In genomic region chr6:23175391-23175790, GRCh38 we compare ENCODE assay signal across 20 cellular contexts.
DNase-seq lines count a peak whose midpoint lies in the region; TF ChIP-seq lines count a peak whose summit lies in the region.
"Had no signal": no experiment of that assay in that cellular context is flagged by ENCODE, and none has a peak within 500 bp of the region (broad histone marks: within the 10 kb centered on the region; RNA-seq: fewer than 3 reads in every experiment).

No MANE protein-coding gene starts in this region.

- DNase-seq in AG04450 (ENCODE audit: low read depth, low spot score) = no peak
- peak; percentile 49 for DNase-seq in GM04504 (ENCODE audit: low read depth)
- peak; percentile 46 for DNase-seq in iris pigment epithelial cell (ENCODE audit: low read depth)
- DNase-seq in hepatic stellate cell (ENCODE audit: low spot score) = no peak
- no peak for DNase-seq in SK-N-DZ (ENCODE audit: low spot score)
- DNase-seq in A172 (ENCODE audit: low spot score) = no peak
- DNase-seq in NCI-H1417 (lab: John Stamatoyannopoulos, UW) = no peak
- DNase-seq: activated CD4-positive, alpha-beta T cell treated with anti-CD3 and anti-CD28 coated beads, Interleukin-2, amount 50 U/mL, for 1 hour; activated T-cell treated with anti-CD3 and anti-CD28 coated beads for 4 hours; effector memory CD4-positive, alpha-beta T cell; left lung; NCI-H2081 treated with DMSO at 0.1 percent for 48 hours; NCI-H526 treated with DMSO at 0.1 percent for 48 hours; occipital lobe; sigmoid colon; stimulated activated CD4-positive, alpha-beta T cell treated with anti-CD3 and anti-CD28 coated beads, Interleukin-4, amount 100 ng/mL, for 24 hours had no signal

- peaks cover 16 to 54% (median 27%) of the 10 kb centered on the region in 5 experiments for H3K9me3 Mint-ChIP-seq in brain

- CTCF ChIA-PET in AG04450 (lab: Charles Lee) = interaction anchor here (0.6 to 0.8 kb wide), 2 partner anchors 171 to 425 kb away, joined by 3 read pairs; no protein-coding TSS in a partner anchor

- peaks cover 20% of the 10 kb centered on the region for H3K36me3 Mint-ChIP-seq in brain
- H3K36me3 Mint-ChIP-seq: activated naive CD4-positive, alpha-beta T cell treated with anti-CD3 and anti-CD28 coated beads, Interleukin-2, amount 50 U/mL, for 72 hours had no signal

- peak overlapping the region in 4 of 5 experiments; percentile 61 to 85 (median 74) for H3K27ac Mint-ChIP-seq in brain
- H3K27ac Mint-ChIP-seq: activated naive CD4-positive, alpha-beta T cell treated with anti-CD3 and anti-CD28 coated beads, Interleukin-2, amount 50 U/mL, for 72 hours had no signal

- no peaks in the 10 kb centered on the region for H3K9me3 ChIP-seq in AG04450 (ENCODE audit: control insufficient read depth, insufficient read depth, low read length)
- H3K9me3 ChIP-seq: BLaER1 treated with 17β-estradiol and CSF1 and Interleukin-3, amounts not matched to agents 10 nM and 100 nM; left lung; sigmoid colon had no signal

- H3K27ac ChIP-seq in AG04450 (ENCODE audit: low read depth, low read length) = peak overlapping the region; percentile 63
- H3K27ac ChIP-seq: BLaER1 treated with 17β-estradiol and CSF1 and Interleukin-3, amounts not matched to agents 10 nM and 100 nM; left lung; sigmoid colon had no signal

- peak overlapping the region in 1 of 5 experiments; percentile 50 for H3K4me3 Mint-ChIP-seq in brain
- H3K4me3 Mint-ChIP-seq: central memory CD8-positive, alpha-beta T cell had no signal

- H3K27me3 Mint-ChIP-seq in brain = peaks cover 8% of the 10 kb centered on the region
- H3K27me3 Mint-ChIP-seq: central memory CD8-positive, alpha-beta T cell had no signal

- no peak overlapping the region for H3K4me3 ChIP-seq in AG04450 (ENCODE audit: low read depth, low read length)
- H3K4me3 ChIP-seq: BLaER1 treated with 17β-estradiol and CSF1 and Interleukin-3, amounts not matched to agents 10 nM and 100 nM; left lung; sigmoid colon had no signal

- POLR2A ChIA-PET in AG04450 (lab: Yijun Ruan, JAX) = interaction anchor here (1.1 kb wide), 1 partner anchor 562 kb away, joined by 3 read pairs; no protein-coding TSS in a partner anchor

- no peak for TF ChIP-seq CTCF in AG04450 (IDR thresholded peaks at IDR 0.05; ENCODE audit: low read depth, low read length)
- TF ChIP-seq CTCF in brain (conservative IDR thresholded peaks at IDR 0.05) = no peak

- H3K27me3 ChIP-seq in AG04450 (ENCODE audit: control insufficient read depth, insufficient read depth, low read length) = no peaks in the 10 kb centered on the region
- H3K27me3 ChIP-seq: BLaER1 treated with 17β-estradiol and CSF1 and Interleukin-3, amounts not matched to agents 10 nM and 100 nM; left lung; sigmoid colon had no signal

- peaks cover 75% of the 10 kb centered on the region for H3K4me1 Mint-ChIP-seq in brain
- H3K4me1 Mint-ChIP-seq: central memory CD8-positive, alpha-beta T cell had no signal

Comparison
In these comparisons a context has a peak if more than half of its experiments do, and no peak if none do; other contexts are left out.
1. DNase-seq: peak in GM04504 (single experiment) and iris pigment epithelial cell (single experiment); none in AG04450 (single experiment), hepatic stellate cell (single experiment), SK-N-DZ (single experiment), A172 (single experiment) and NCI-H1417 (0 of 3).